10 cellular contexts compared by ENCODE assay signal in the genomic region with DNA sequence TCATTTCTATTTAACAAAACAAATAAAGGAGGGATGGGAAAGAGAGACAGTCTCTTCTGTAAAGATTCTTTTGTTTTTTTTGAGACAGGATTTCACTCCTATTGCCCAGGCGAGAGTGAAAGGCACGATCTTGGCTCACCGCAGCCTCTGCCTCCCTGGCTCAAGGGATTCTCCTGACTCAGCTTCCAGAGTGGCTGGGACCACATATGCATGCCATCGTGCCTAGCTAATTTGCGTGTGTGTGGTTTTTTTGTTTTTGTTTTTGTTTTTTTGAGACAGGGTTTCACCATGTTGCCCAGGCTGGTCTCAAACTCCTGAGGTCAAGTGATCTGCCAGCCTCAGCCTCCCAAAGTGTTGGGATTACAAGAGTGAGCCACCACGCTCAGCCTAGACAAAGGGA. TPM values are rescaled to one million over a fixed set of nuclear protein-coding genes. Genes with fewer than 3 reads are reported as not detected.
DNase-seq lines count a peak whose midpoint lies in the region; ATAC-seq and TF ChIP-seq lines count a peak whose summit lies in the region.
"Had no signal": no experiment of that assay in that cellular context is flagged by ENCODE, and none has a peak within 500 bp of the region (broad histone marks: within the 10 kb centered on the region; RNA-seq: fewer than 3 reads in every experiment).

No MANE protein-coding gene starts in this region.

- H3K9me3 Mint-ChIP-seq in T-cell: no peaks in the 10 kb centered on the region

- peaks cover 66 to 75% (median 74%) of the 10 kb centered on the region in 3 donors for H3K4me1 Mint-ChIP-seq in T-cell

- H3K4me1 ChIP-seq in SJCRH30 (no peaks in the 10 kb centered on the region), skeletal muscle satellite cell (ENCODE audit: control insufficient read depth, insufficient read depth, low read length) (peaks cover 13% of the 10 kb centered on the region), esophagus squamous epithelium (peaks cover 3 to 81% (median 24%) of the 10 kb centered on the region in 3 donors)

- CTCF ChIA-PET in T-cell (lab: Charles Lee): no interaction called here

- peak; percentile 24 to 34 for DNase-seq in SJCRH30
- peak; percentile 88 for DNase-seq in fibroblast of mammary gland (ENCODE audit: low read depth)
- no peak for DNase-seq in ecto neural progenitor cell (ENCODE audit: low spot score)
- DNase-seq in esophagus squamous epithelium (lab: John Stamatoyannopoulos, UW): no peak
- no peak for DNase-seq in T-cell
- DNase-seq: MV-4-11; stimulated activated CD4-positive, alpha-beta T cell treated with anti-CD3 and anti-CD28 coated beads, Interleukin-12 subunit alpha, Interleukin-12 subunit beta, amount 100 ng/mL, for 4 hours had no signal

- TF ChIP-seq CTCF in fibroblast of mammary gland (conservative IDR thresholded peaks at IDR 0.05; ENCODE audit: control insufficient read depth, insufficient read depth, low read depth, low read length) (no peak), esophagus squamous epithelium (IDR thresholded peaks at IDR 0.05) (no peak)

- H3K4me3 Mint-ChIP-seq in T-cell: peak overlapping the region in 1 of 3 donors; percentile 21
- H3K4me3 Mint-ChIP-seq: activated naive CD8-positive, alpha-beta T cell had no signal

- no peak for TF ChIP-seq POLR2A in esophagus squamous epithelium (IDR thresholded peaks at IDR 0.05)

- peak overlapping the region; percentile 74 for H3K4me2 ChIP-seq in skeletal muscle satellite cell (ENCODE audit: low read length)

- H3K27ac ChIP-seq in SJCRH30 (peak overlapping the region; percentile 26), esophagus squamous epithelium (peak overlapping the region in 1 of 4 donors; percentile 10)

- H3K9ac ChIP-seq in skeletal muscle satellite cell (ENCODE audit: low read depth, low read length): peak overlapping the region; percentile 56

- peak; percentile 15 for ATAC-seq in GM19452 (IDR thresholded peaks at IDR 0.05; ENCODE audit: unreplicated experiment)
- no peak for ATAC-seq in T-cell (replicated peaks in 1 of 4)

- H3K36me3 Mint-ChIP-seq in T-cell: no peaks in the 10 kb centered on the region
- H3K36me3 Mint-ChIP-seq: activated naive CD8-positive, alpha-beta T cell had no signal

- H3K36me3 ChIP-seq in SJCRH30 (no peaks in the 10 kb centered on the region), skeletal muscle satellite cell (ENCODE audit: insufficient read depth, low read length) (no peaks in the 10 kb centered on the region), esophagus squamous epithelium (no peaks in the 10 kb centered on the region)

- H3K27ac Mint-ChIP-seq in T-cell: peak overlapping the region in 1 of 2 donors; percentile 61
- H3K27ac Mint-ChIP-seq: activated naive CD8-positive, alpha-beta T cell had no signal

- POLR2A ChIA-PET in T-cell (lab: Charles Lee): no interaction called here

- H3K27me3 Mint-ChIP-seq in T-cell: no peaks in the 10 kb centered on the region
- H3K27me3 Mint-ChIP-seq: activated naive CD8-positive, alpha-beta T cell had no signal

- no peak overlapping the region for H3K4me3 ChIP-seq in SJCRH30
- H3K4me3 ChIP-seq in fibroblast of mammary gland (ENCODE audit: control insufficient read depth, low read depth, low read length): no peak overlapping the region
- peak overlapping the region; percentile 53 for H3K4me3 ChIP-seq in skeletal muscle satellite cell (ENCODE audit: low read length)
- H3K4me3 ChIP-seq in esophagus squamous epithelium: peak overlapping the region in 1 of 4 donors; percentile 22

- intact Hi-C loops in esophagus squamous epithelium (cut with DNase I): no loop called here

- H3K27me3 ChIP-seq in SJCRH30 (no peaks in the 10 kb centered on the region), skeletal muscle satellite cell (ENCODE audit: control insufficient read depth, insufficient read depth, low read length) (no peaks in the 10 kb centered on the region), esophagus squamous epithelium (no peaks in the 10 kb centered on the region)

- H3K9me3 ChIP-seq in SJCRH30 (replicated peaks) (no peaks in the 10 kb centered on the region), skeletal muscle satellite cell (replicated peaks; ENCODE audit: low read length) (no peaks in the 10 kb centered on the region), esophagus squamous epithelium (no peaks in the 10 kb centered on the region)

- 21 to 31% methylated on average over 6 of the region's 6 CpGs for WGBS in esophagus squamous epithelium, 2 donors

RNA-seq across cellular contexts. Expression of a gene that starts 23.3 kb away (rescaled TPM):
- total RNA-seq in SJCRH30 (2014; rRNA removed; shearing (Covaris generic)): 28.8 and 34.3 TPM in 2 replicates
- total RNA-seq in skeletal muscle satellite cell (2012; rRNA removed): 23.4 and 26.4 TPM in 2 replicates
- total RNA-seq in esophagus squamous epithelium (10 to 100 TPM; 10.9 to 42.9 (median 24.9) TPM), T-cell (10 to 100 TPM; 38.9 to 52.5 (median 42.7) TPM)

Comparison
In these comparisons a context has a peak if more than half of its experiments do, and no peak if none do; other contexts are left out.
1. DNase-seq: peak in SJCRH30 (2 of 2) and fibroblast of mammary gland (single experiment); none in ecto neural progenitor cell (single experiment), esophagus squamous epithelium (single experiment) and T-cell (0 of 34).